Comparison of ENCODE assay signal across 14 cellular contexts in genomic region chr1:54124472-54124871, GRCh38. TPM values are rescaled to one million over a fixed set of nuclear protein-coding genes. Genes with fewer than 3 reads are reported as not detected.
DNase-seq lines count a peak whose midpoint lies in the region; ATAC-seq and TF ChIP-seq lines count a peak whose summit lies in the region.
"Had no signal": no experiment of that assay in that cellular context is flagged by ENCODE, and none has a peak within 500 bp of the region (broad histone marks: within the 10 kb centered on the region; RNA-seq: fewer than 3 reads in every experiment).

No MANE protein-coding gene starts in this region.

- no peaks in the 10 kb centered on the region for H3K36me3 Mint-ChIP-seq in mesothelial cell of epicardium
- H3K36me3 Mint-ChIP-seq: neural progenitor cell had no signal

- peaks cover 14% of the 10 kb centered on the region for H3K4me1 Mint-ChIP-seq in mesothelial cell of epicardium
- H3K4me1 Mint-ChIP-seq: central memory CD8-positive, alpha-beta T cell had no signal

- H3K27ac Mint-ChIP-seq in mesothelial cell of epicardium = no peak overlapping the region
- H3K27ac Mint-ChIP-seq: activated CD8-positive, alpha-beta T cell treated with anti-CD3 and anti-CD28 coated beads for 36 hours had no signal

- DNase-seq in MM.1S (peak; percentile 21), NCI-H2196 treated with DMSO at 0.1 percent for 48 hours (lab: John Stamatoyannopoulos, UW; ENCODE audit: unreplicated experiment) (peak; percentile 49), body of pancreas (peak; percentile 69 to 78 (median 76)), stomach (peak; percentile 53), uterus (no peak), mesothelial cell of epicardium (ENCODE audit: low spot score in 2 of 2, unreplicated experiment in 2 of 2) (no peak)
- DNase-seq: activated CD8-positive, alpha-beta T cell treated with anti-CD3 and anti-CD28 coated beads for 36 hours; DND-41; foreskin melanocyte; NCI-H187 treated with DMSO at 0.1 percent for 48 hours had no signal

- H3K27ac ChIP-seq in MM.1S (ENCODE audit: low read length) (no peak overlapping the region), body of pancreas (peak overlapping the region; percentile 81 to 90 (median 88)), stomach (peak overlapping the region in 3 of 5 donors; percentile 52 to 64 (median 57)), uterus (no peak overlapping the region)
- H3K27ac ChIP-seq: BLaER1, neural progenitor cell had no signal

- peaks cover 17% of the 10 kb centered on the region for H3K27me3 Mint-ChIP-seq in mesothelial cell of epicardium (ENCODE audit: low read depth)

- H3K4me3 ChIP-seq in MM.1S (ENCODE audit: low read length) (no peak overlapping the region), body of pancreas (no peak overlapping the region), stomach (no peak overlapping the region), uterus (no peak overlapping the region)
- H3K4me3 ChIP-seq: BLaER1, neural progenitor cell had no signal

- peak overlapping the region; percentile 27; the same call in 1 of the 2 replicates for H3K4me2 ChIP-seq in MM.1S (ENCODE audit: low read depth, low read length)
- H3K4me2 ChIP-seq: BLaER1, neural progenitor cell had no signal

- no peaks in the 10 kb centered on the region for H3K9me2 ChIP-seq in MM.1S (replicated peaks; ENCODE audit: insufficient read depth, low read length)

- intact Hi-C loops in body of pancreas (cut with DNase I) = loop anchor here (10.0 kb wide), 1 partner anchor 280 kb away; the partner anchor contains the start of gene SSBP3
- intact Hi-C loops in stomach (cut with DNase I; ENCODE audit: low total_unique reads) = loop anchor here (10.0 kb wide), 1 partner anchor 370 kb away; no protein-coding TSS in a partner anchor
- intact Hi-C loops in uterus (cut with DNase I; ENCODE audit: low total_unique reads) = loop anchor here (5.0 to 10.0 kb wide), 2 partner anchors 140 to 368 kb away; no protein-coding TSS in a partner anchor

- peak overlapping the region; percentile 43; the same call in 1 of the 2 replicates for H2AFZ ChIP-seq in MM.1S (ENCODE audit: low read length)
- H2AFZ ChIP-seq: neural progenitor cell had no signal

- no peak for TF ChIP-seq EP300 in stomach (IDR thresholded peaks at IDR 0.05)

- ATAC-seq in body of pancreas (peak; percentile 58), HG03108 (IDR thresholded peaks at IDR 0.05; ENCODE audit: unreplicated experiment) (no peak)
- ATAC-seq: activated CD8-positive, alpha-beta T cell treated with anti-CD3 and anti-CD28 coated beads for 36 hours had no signal

- no peaks in the 10 kb centered on the region for H3K79me2 ChIP-seq in MM.1S (ENCODE audit: low read length)

- H4K20me1 ChIP-seq in MM.1S (ENCODE audit: insufficient read depth, low read length) = no peaks in the 10 kb centered on the region
- H4K20me1 ChIP-seq: BLaER1 had no signal

- H3K27me3 ChIP-seq in MM.1S (replicated peaks; ENCODE audit: insufficient read depth, low read length) (no peaks in the 10 kb centered on the region), body of pancreas (no peaks in the 10 kb centered on the region), stomach (peaks cover 0 to 8% (median 0%) of the 10 kb centered on the region in 3 donors), uterus (no peaks in the 10 kb centered on the region)

- TF ChIP-seq POLR2A in body of pancreas (IDR thresholded peaks at IDR 0.05) (peak in 1 of 3 donors; percentile 53), stomach (IDR thresholded peaks at IDR 0.05) (no peak), uterus (IDR thresholded peaks at IDR 0.05) (no peak)

- no peak overlapping the region for H3K4me3 Mint-ChIP-seq in mesothelial cell of epicardium
- H3K4me3 Mint-ChIP-seq: activated CD8-positive, alpha-beta T cell treated with anti-CD3 and anti-CD28 coated beads for 36 hours; central memory CD8-positive, alpha-beta T cell; neural progenitor cell had no signal

- no peaks in the 10 kb centered on the region for H3K9me3 Mint-ChIP-seq in mesothelial cell of epicardium
- H3K9me3 Mint-ChIP-seq: activated CD8-positive, alpha-beta T cell treated with anti-CD3 and anti-CD28 coated beads for 36 hours; central memory CD8-positive, alpha-beta T cell; neural progenitor cell had no signal

- TF ChIP-seq CTCF in MM.1S (IDR thresholded peaks at IDR 0.05; ENCODE audit: low read length) = no peak
- TF ChIP-seq CTCF in body of pancreas (IDR thresholded peaks at IDR 0.05) = no peak
- TF ChIP-seq CTCF in stomach (IDR thresholded peaks at IDR 0.05) = no peak
- TF ChIP-seq CTCF in uterus (IDR thresholded peaks at IDR 0.05) = no peak
- TF ChIP-seq CTCF in mesothelial cell of epicardium (IDR thresholded peaks at IDR 0.05; ENCODE audit: unreplicated experiment) = no peak

- H3K9ac ChIP-seq in MM.1S (ENCODE audit: low read length) = no peak overlapping the region
- H3K9ac ChIP-seq: BLaER1, neural progenitor cell had no signal

- no peaks in the 10 kb centered on the region for H3K36me3 ChIP-seq in MM.1S (replicated peaks; ENCODE audit: insufficient read depth, low read length)
- no peaks in the 10 kb centered on the region for H3K36me3 ChIP-seq in body of pancreas (replicated peaks in 1 of 2; ENCODE audit: insufficient read depth in 1 of 2, low read depth in 2 of 2)
- H3K36me3 ChIP-seq in stomach = no peaks in the 10 kb centered on the region
- no peaks in the 10 kb centered on the region for H3K36me3 ChIP-seq in uterus
- H3K36me3 ChIP-seq: BLaER1, neural progenitor cell had no signal

- H3F3A ChIP-seq in MM.1S (ENCODE audit: insufficient read depth, low read length) = no peaks in the 10 kb centered on the region

- H3K4me1 ChIP-seq in MM.1S (ENCODE audit: low read length) = peaks cover 11% of the 10 kb centered on the region
- H3K4me1 ChIP-seq in body of pancreas = peaks cover 45% of the 10 kb centered on the region
- peaks cover 17 to 46% (median 34%) of the 10 kb centered on the region in 4 donors for H3K4me1 ChIP-seq in stomach
- H3K4me1 ChIP-seq in uterus = no peaks in the 10 kb centered on the region

- 26 to 34% methylated on average over 7 to 9 of the region's 9 CpGs for WGBS in body of pancreas, 2 donors
- WGBS in stomach, 5 donors = 21 to 53% (median 33%) methylated on average over 8 to 9 of the region's 9 CpGs

- H3K9me3 ChIP-seq in MM.1S (replicated peaks; ENCODE audit: insufficient read depth, low read length) (no peaks in the 10 kb centered on the region), body of pancreas (no peaks in the 10 kb centered on the region), stomach (no peaks in the 10 kb centered on the region), uterus (no peaks in the 10 kb centered on the region)
- H3K9me3 ChIP-seq: BLaER1 had no signal

RNA-seq across cellular contexts. Expression of gene CDCP2, which starts 28.3 kb away (rescaled TPM):
- total RNA-seq in body of pancreas (not detected), stomach (under 1 TPM in 2 of 5 donors, not detected in 3; 0.18 to 0.58 TPM), uterus (under 1 TPM in 2 of 4 donors, not detected in 2; 0.18 to 0.28 TPM), mesothelial cell of epicardium (not detected in 3 replicates)
- not detected for polyA plus RNA-seq in stomach

Comparison
In these comparisons a context has a peak if more than half of its experiments do, and no peak if none do; other contexts are left out.
1. DNase-seq: peak in MM.1S (single experiment), NCI-H2196 treated with DMSO at 0.1 percent for 48 hours (single experiment), body of pancreas (4 of 4) and stomach (single experiment); none in uterus (0 of 2) and mesothelial cell of epicardium (0 of 2).
2. H3K27ac ChIP-seq: peak in body of pancreas (4 of 4) and stomach (3 of 5); none in MM.1S (single experiment) and uterus (0 of 2).